23 cellular contexts compared by ENCODE assay signal in genomic region chr2:16927398-16927797, GRCh38.
DNase-seq lines count a peak whose midpoint lies in the region; ATAC-seq, FAIRE-seq and TF ChIP-seq lines count a peak whose summit lies in the region.
"Had no signal": no experiment of that assay in that cellular context is flagged by ENCODE, and none has a peak within 500 bp of the region (broad histone marks: within the 10 kb centered on the region; RNA-seq: fewer than 3 reads in every experiment).

No MANE protein-coding gene starts in this region.

- H3K36me3 Mint-ChIP-seq in astrocyte (ENCODE audit: low read depth, unreplicated experiment) (no peaks in the 10 kb centered on the region), memory B cell (peaks cover 2% of the 10 kb centered on the region)
- no peaks in the 10 kb centered on the region for H3K36me3 Mint-ChIP-seq in T-helper 2 cell treated with Interferon-gamma antibody and Interleukin-4, amounts not matched to agents 5 μg/mL and 100 μg/mL, for 36 hours (ENCODE audit: low read depth)
- H3K36me3 Mint-ChIP-seq: CD8-positive, alpha-beta T cell had no signal

- no peak overlapping the region for H3K4me3 Mint-ChIP-seq in astrocyte (ENCODE audit: unreplicated experiment)
- no peak overlapping the region for H3K4me3 Mint-ChIP-seq in memory B cell
- no peak overlapping the region for H3K4me3 Mint-ChIP-seq in T-helper 2 cell treated with Interferon-gamma antibody and Interleukin-4, amounts not matched to agents 5 μg/mL and 100 μg/mL, for 36 hours
- H3K4me3 Mint-ChIP-seq: B cell; CD4-positive, alpha-beta T cell; CD8-positive, alpha-beta T cell had no signal

- ATAC-seq in memory B cell (ENCODE audit: low read depth), result no peak
- no peak for ATAC-seq in GM18909 (IDR thresholded peaks at IDR 0.05; ENCODE audit: poor library complexity, unreplicated experiment)
- ATAC-seq: A549; CD8-positive, alpha-beta T cell had no signal

- H3K9me3 Mint-ChIP-seq in astrocyte (ENCODE audit: unreplicated experiment) (no peaks in the 10 kb centered on the region), memory B cell (peaks cover 4% of the 10 kb centered on the region)
- H3K9me3 Mint-ChIP-seq in T-helper 2 cell treated with Interferon-gamma antibody and Interleukin-4, amounts not matched to agents 5 μg/mL and 100 μg/mL, for 36 hours, result no peaks in the 10 kb centered on the region

- no peak for TF ChIP-seq CTCF in OCI-LY3 (IDR thresholded peaks at IDR 0.05; ENCODE audit: low read depth, low read length)
- TF ChIP-seq CTCF in astrocyte (IDR thresholded peaks at IDR 0.05; ENCODE audit: insufficient read depth, low read depth, low read length), result no peak
- TF ChIP-seq CTCF in tibial artery (IDR thresholded peaks at IDR 0.05), result no peak

- H3K4me2 ChIP-seq in OCI-LY3 (ENCODE audit: low read length), result peak overlapping the region; percentile 24
- H3K4me2 ChIP-seq in astrocyte (ENCODE audit: low read length), result no peak overlapping the region
- H3K4me2 ChIP-seq: A549; BLaER1 treated with 17β-estradiol and CSF1 and Interleukin-3, amounts not matched to agents 10 nM and 100 nM had no signal

- H4K20me1 ChIP-seq in OCI-LY3 (ENCODE audit: insufficient read depth, low read length) (no peaks in the 10 kb centered on the region), astrocyte (ENCODE audit: insufficient read depth, low read length) (no peaks in the 10 kb centered on the region)
- H4K20me1 ChIP-seq: BLaER1 treated with 17β-estradiol and CSF1 and Interleukin-3, amounts not matched to agents 10 nM and 100 nM had no signal

- H3K9ac ChIP-seq in OCI-LY3 (ENCODE audit: low read length) (no peak overlapping the region), astrocyte (ENCODE audit: low read length) (no peak overlapping the region)
- H3K9ac ChIP-seq: BLaER1 treated with 17β-estradiol and CSF1 and Interleukin-3, amounts not matched to agents 10 nM and 100 nM had no signal

- H3K9me3 ChIP-seq in OCI-LY3 (ENCODE audit: insufficient read depth, low read length), result no peaks in the 10 kb centered on the region
- H3K9me3 ChIP-seq in astrocyte (ENCODE audit: insufficient read depth, low read depth, low read length), result peaks cover 4% of the 10 kb centered on the region
- H3K9me3 ChIP-seq in tibial artery, result no peaks in the 10 kb centered on the region
- H3K9me3 ChIP-seq: A549, Caco-2 had no signal

- H3K4me1 ChIP-seq in OCI-LY3 (ENCODE audit: low read length), result peaks cover 15% of the 10 kb centered on the region
- H3K4me1 ChIP-seq in astrocyte (ENCODE audit: insufficient read depth, low read length), result no peaks in the 10 kb centered on the region
- no peaks in the 10 kb centered on the region for H3K4me1 ChIP-seq in tibial artery
- H3K4me1 ChIP-seq: A549; BLaER1 treated with 17β-estradiol and CSF1 and Interleukin-3, amounts not matched to agents 10 nM and 100 nM; Caco-2 had no signal

- H3K27me3 ChIP-seq in OCI-LY3 (ENCODE audit: low read depth, low read length) (no peaks in the 10 kb centered on the region), astrocyte (ENCODE audit: insufficient read depth, low read length) (no peaks in the 10 kb centered on the region), tibial artery (no peaks in the 10 kb centered on the region)
- H3K27me3 ChIP-seq: BLaER1 treated with 17β-estradiol and CSF1 and Interleukin-3, amounts not matched to agents 10 nM and 100 nM had no signal

- H3K27me3 Mint-ChIP-seq in astrocyte (ENCODE audit: low read depth, unreplicated experiment) (no peaks in the 10 kb centered on the region), memory B cell (no peaks in the 10 kb centered on the region)
- no peaks in the 10 kb centered on the region for H3K27me3 Mint-ChIP-seq in T-helper 2 cell treated with Interferon-gamma antibody and Interleukin-4, amounts not matched to agents 5 μg/mL and 100 μg/mL, for 36 hours (ENCODE audit: low read depth)
- H3K27me3 Mint-ChIP-seq: B cell; CD4-positive, alpha-beta T cell had no signal

- peak; percentile 20 for FAIRE-seq in astrocyte (lab: Jason Lieb, UNC)
- FAIRE-seq: A549, D721Med, G401.6, GM12891, GM18507, GM19239 had no signal

- H3K27ac Mint-ChIP-seq in astrocyte (ENCODE audit: unreplicated experiment) (no peak overlapping the region), memory B cell (peak overlapping the region; percentile 22)
- no peak overlapping the region for H3K27ac Mint-ChIP-seq in T-helper 2 cell treated with Interferon-gamma antibody and Interleukin-4, amounts not matched to agents 5 μg/mL and 100 μg/mL, for 36 hours
- H3K27ac Mint-ChIP-seq: B cell; CD4-positive, alpha-beta T cell; CD8-positive, alpha-beta T cell had no signal

- H3K4me3 ChIP-seq in OCI-LY3 (ENCODE audit: low read length), result no peak overlapping the region
- no peak overlapping the region for H3K4me3 ChIP-seq in astrocyte (ENCODE audit: insufficient read depth, low read depth, low read length)
- no peak overlapping the region for H3K4me3 ChIP-seq in tibial artery
- H3K4me3 ChIP-seq: A549; BLaER1 treated with 17β-estradiol and CSF1 and Interleukin-3, amounts not matched to agents 10 nM and 100 nM had no signal

- H3K79me2 ChIP-seq in OCI-LY3 (ENCODE audit: low read length) (no peaks in the 10 kb centered on the region), astrocyte (ENCODE audit: insufficient read depth, low read length) (no peaks in the 10 kb centered on the region)

- H2AFZ ChIP-seq in OCI-LY3 (ENCODE audit: low read depth, low read length), result peak overlapping the region; percentile 41; the same call in 1 of the 2 replicates
- H2AFZ ChIP-seq in astrocyte (ENCODE audit: low read depth, low read length), result no peak overlapping the region

- no peak for DNase-seq in astrocyte (ENCODE audit: low read depth)
- no peak for DNase-seq in memory B cell (ENCODE audit: low spot score in 2 of 2)
- no peak for DNase-seq in T-helper 2 cell treated with Interferon-gamma antibody and Interleukin-4, amounts not matched to agents 5 μg/mL and 100 μg/mL, for 36 hours (ENCODE audit: low spot score)
- DNase-seq in tibial artery, result no peak
- DNase-seq: AML-193; Caco-2; Calu3; CD4-positive, alpha-beta T cell; CD8-positive, alpha-beta T cell; DMS79 treated with DMSO at 0.1 percent for 48 hours; GF-D8 had no signal

- no peaks in the 10 kb centered on the region for H3K36me3 ChIP-seq in OCI-LY3 (replicated peaks; ENCODE audit: low read depth, low read length)
- H3K36me3 ChIP-seq in astrocyte (ENCODE audit: insufficient read depth, low read length), result no peaks in the 10 kb centered on the region
- H3K36me3 ChIP-seq in tibial artery, result no peaks in the 10 kb centered on the region
- H3K36me3 ChIP-seq: BLaER1 treated with 17β-estradiol and CSF1 and Interleukin-3, amounts not matched to agents 10 nM and 100 nM had no signal

- intact Hi-C loops in tibial artery (cut with DNase I; ENCODE audit: low total_unique reads), result no loop called here

- H3K4me1 Mint-ChIP-seq in astrocyte (ENCODE audit: low read depth, unreplicated experiment), result no peaks in the 10 kb centered on the region
- H3K4me1 Mint-ChIP-seq in memory B cell, result no peaks in the 10 kb centered on the region
- no peaks in the 10 kb centered on the region for H3K4me1 Mint-ChIP-seq in T-helper 2 cell treated with Interferon-gamma antibody and Interleukin-4, amounts not matched to agents 5 μg/mL and 100 μg/mL, for 36 hours (ENCODE audit: low read depth)
- H3K4me1 Mint-ChIP-seq: B cell had no signal

- H3K27ac ChIP-seq in OCI-LY3 (ENCODE audit: low read length) (no peak overlapping the region), astrocyte (ENCODE audit: low read depth, low read length) (no peak overlapping the region), tibial artery (no peak overlapping the region)
- H3K27ac ChIP-seq: 22Rv1; A549; BLaER1 treated with 17β-estradiol and CSF1 and Interleukin-3, amounts not matched to agents 10 nM and 100 nM; C4-2B had no signal
